ENCODE assay signal across 1 cellular context in the genomic region with DNA sequence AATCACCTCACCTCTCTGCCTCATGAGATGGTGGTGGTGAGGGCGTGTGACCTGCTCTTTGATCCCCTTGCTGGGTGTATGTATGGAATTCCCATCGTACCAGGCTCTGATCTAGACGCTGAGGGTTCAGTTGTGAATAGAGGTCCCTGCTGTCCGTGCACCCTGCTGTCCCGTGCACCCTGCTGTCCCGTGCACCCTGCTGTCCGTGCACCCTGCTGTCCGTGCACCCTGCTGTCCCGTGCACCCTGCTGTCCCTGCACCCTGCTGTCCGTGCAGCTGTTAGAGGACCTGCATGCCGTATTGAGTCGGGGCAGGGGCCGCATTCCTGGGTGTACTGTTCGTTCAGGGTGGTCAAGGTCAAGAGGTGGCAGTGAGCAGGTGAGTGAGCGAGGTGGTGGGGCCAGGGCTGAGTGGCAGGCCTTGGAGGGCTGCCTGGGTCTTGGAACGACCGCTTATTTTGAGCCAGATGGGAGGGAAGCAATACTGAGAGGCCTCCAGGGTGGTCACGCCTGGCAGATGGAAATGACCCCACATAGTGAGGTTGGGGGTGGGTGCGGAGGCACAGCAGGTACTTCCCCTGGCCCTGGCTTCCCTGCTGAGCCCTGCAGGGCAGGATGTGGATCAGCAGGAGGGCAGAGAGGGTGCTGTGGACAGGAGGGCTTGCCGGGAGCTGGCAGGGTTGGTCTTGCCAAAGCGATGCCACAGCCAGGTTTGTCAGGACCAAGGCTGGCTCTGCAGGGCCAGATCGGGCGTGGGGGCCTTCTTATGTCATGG.
TF ChIP-seq lines count a peak whose summit lies in the region.

No MANE protein-coding gene starts in this region.

TF ChIP-seq in HCT116, 20 proteins besides CTCF, POLR2A, EP300 and RAD21:
- TF ChIP-seq, protein P1, sequence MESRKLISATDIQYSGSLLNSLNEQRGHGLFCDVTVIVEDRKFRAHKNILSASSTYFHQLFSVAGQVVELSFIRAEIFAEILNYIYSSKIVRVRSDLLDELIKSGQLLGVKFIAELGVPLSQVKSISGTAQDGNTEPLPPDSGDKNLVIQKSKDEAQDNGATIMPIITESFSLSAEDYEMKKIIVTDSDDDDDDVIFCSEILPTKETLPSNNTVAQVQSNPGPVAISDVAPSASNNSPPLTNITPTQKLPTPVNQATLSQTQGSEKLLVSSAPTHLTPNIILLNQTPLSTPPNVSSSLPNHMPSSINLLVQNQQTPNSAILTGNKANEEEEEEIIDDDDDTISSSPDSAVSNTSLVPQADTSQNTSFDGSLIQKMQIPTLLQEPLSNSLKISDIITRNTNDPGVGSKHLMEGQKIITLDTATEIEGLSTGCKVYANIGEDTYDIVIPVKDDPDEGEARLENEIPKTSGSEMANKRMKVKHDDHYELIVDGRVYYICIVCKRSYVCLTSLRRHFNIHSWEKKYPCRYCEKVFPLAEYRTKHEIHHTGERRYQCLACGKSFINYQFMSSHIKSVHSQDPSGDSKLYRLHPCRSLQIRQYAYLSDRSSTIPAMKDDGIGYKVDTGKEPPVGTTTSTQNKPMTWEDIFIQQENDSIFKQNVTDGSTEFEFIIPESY (IDR thresholded peaks at IDR 0.05; ENCODE audit: extremely low read depth, insufficient replicate concordance, low read length): no peak
- TF ChIP-seq CBX3 (IDR thresholded peaks at IDR 0.05; ENCODE audit: low read depth): no peak
- no peak for TF ChIP-seq POLR2AphosphoS5 (IDR thresholded peaks at IDR 0.05; ENCODE audit: low read depth, low read length)
